In genomic region chr16:30948956-30949654, GRCh38 we compare ENCODE assay signal across 8 cellular contexts. TPM values are rescaled to one million over a fixed set of nuclear protein-coding genes. Genes with fewer than 3 reads are reported as not detected.
DNase-seq lines count a peak whose midpoint lies in the region; ATAC-seq and TF ChIP-seq lines count a peak whose summit lies in the region.

Gene ORAI3, plus strand, starts transcription at chr16:30949068. Its CDS starts 222 bp downstream, at chr16:30949290.

- H3K4me1 ChIP-seq in SJSA1 (replicated peaks) (peaks cover 17% of the 10 kb centered on the region), hepatocyte (ENCODE audit: insufficient read depth) (peaks cover 19% of the 10 kb centered on the region), psoas muscle (peaks cover 19% of the 10 kb centered on the region)

- H3K9me3 ChIP-seq in SJSA1 (replicated peaks) (no peaks in the 10 kb centered on the region), hepatocyte (ENCODE audit: low read depth) (no peaks in the 10 kb centered on the region), psoas muscle (no peaks in the 10 kb centered on the region)

- no peaks in the 10 kb centered on the region for H3K27me3 ChIP-seq in SJSA1 (replicated peaks)
- H3K27me3 ChIP-seq in hepatocyte, result no peaks in the 10 kb centered on the region
- H3K27me3 ChIP-seq in psoas muscle (ENCODE audit: insufficient read depth in 3 of 3, low read length in 2 of 3), result no peaks in the 10 kb centered on the region

- H3K79me2 ChIP-seq in hepatocyte, result peaks cover 35% of the 10 kb centered on the region

- intact Hi-C loops in psoas muscle (cut with DNase I), result no loop called here

- H3K4me2 ChIP-seq in hepatocyte, result peak within 1 kb of the TSS; percentile 96

- peak; percentile 42 for ATAC-seq in HG03439 (IDR thresholded peaks at IDR 0.05; ENCODE audit: unreplicated experiment)
- ATAC-seq in psoas muscle, result peak; percentile 60 to 78 (median 68)

- in situ Hi-C loops in astrocyte of the spinal cord (cut with HindIII; ENCODE audit: low sequenced_read_pairs), result no loop called here

- H3K36me3 ChIP-seq in SJSA1, result peaks cover 12% of the 10 kb centered on the region
- H3K36me3 ChIP-seq in hepatocyte (replicated peaks; ENCODE audit: insufficient read depth, low read depth), result no peaks in the 10 kb centered on the region
- peaks cover 0 to 7% of the 10 kb centered on the region in 2 donors for H3K36me3 ChIP-seq in psoas muscle (ENCODE audit: insufficient read depth in 1 of 2, low read depth in 1 of 2)

- H3K9me2 ChIP-seq in hepatocyte (replicated peaks; ENCODE audit: insufficient read depth), result no peaks in the 10 kb centered on the region

- H3K4me3 ChIP-seq in SJSA1 (peak within 1 kb of the TSS; percentile 91), astrocyte of the spinal cord (ENCODE audit: low read depth, low read length) (peak within 1 kb of the TSS; percentile 70), hepatocyte (peak within 1 kb of the TSS; percentile 99), psoas muscle (peak within 1 kb of the TSS; percentile 99)

- peak; percentile 57 for DNase-seq in CMK (ENCODE audit: low read depth)
- DNase-seq in GM19240 (ENCODE audit: insufficient read length, low spot score), result peak; percentile 55
- DNase-seq in SJSA1 (ENCODE audit: low read depth in 1 of 2, low spot score in 2 of 2), result peak; percentile 42 to 45
- DNase-seq in astrocyte of the spinal cord (ENCODE audit: low read depth, low spot score), result peak; percentile 53
- DNase-seq in hepatocyte (ENCODE audit: low spot score), result peak; percentile 86
- DNase-seq in psoas muscle, result peak; percentile 77 to 88
- no peak for DNase-seq in NCI-H2029 treated with DMSO at 0.1 percent for 48 hours (lab: John Stamatoyannopoulos, UW)

- WGBS in hepatocyte (ENCODE audit: low lambda C conversion rate, missing lambda C conversion rate), result 0% methylated on average over 12 of the region's 56 CpGs
- WGBS in psoas muscle, 3 donors, result 0 to 1% (median 1%) methylated on average over 49 to 56 of the region's 56 CpGs

- H4K20me1 ChIP-seq in hepatocyte (ENCODE audit: insufficient read depth, poor library complexity, severe bottlenecking), result no peaks in the 10 kb centered on the region

- TF ChIP-seq CTCF in astrocyte of the spinal cord (IDR thresholded peaks at IDR 0.05; ENCODE audit: low read depth, low read length), result no peak
- TF ChIP-seq CTCF in hepatocyte (IDR thresholded peaks at IDR 0.05; ENCODE audit: poor library complexity), result no peak
- no peak for TF ChIP-seq CTCF in psoas muscle (IDR thresholded peaks at IDR 0.05)

- H3K27ac ChIP-seq in SJSA1 (peak within 1 kb of the TSS; percentile 46), hepatocyte (peak within 1 kb of the TSS; percentile 98), psoas muscle (peak within 1 kb of the TSS; percentile 91)

- peak within 1 kb of the TSS; percentile 84 for H2AFZ ChIP-seq in hepatocyte

RNA-seq across cellular contexts. Expression of gene ORAI3, which starts in this region (rescaled TPM):
- 8.7 and 9.1 TPM in 2 replicates for total RNA-seq in SJSA1 (2014; rRNA removed; shearing (Covaris generic))
- total RNA-seq in hepatocyte, result 42.4 and 52.5 TPM in 2 replicates
- 54.0 and 56.9 TPM in 2 replicates for polyA plus RNA-seq in hepatocyte
- 1 to 10 TPM; 3.6 to 5.8 (median 5.5) TPM for total RNA-seq in psoas muscle
- 1 to 10 TPM; 3.5 to 6.0 (median 4.0) TPM for polyA plus RNA-seq in psoas muscle

Comparison
In these comparisons a context has a peak if more than half of its experiments do, and no peak if none do; other contexts are left out.
1. H3K27ac ChIP-seq: peak in every context shown above with its lines; median percentile 98 in hepatocyte; 91 in psoas muscle; 46 in SJSA1.